ENCODE assay signal across 14 cellular contexts in genomic region chr12:2451025-2451424, GRCh38.
"Had no signal": no experiment of that assay in that cellular context is flagged by ENCODE, and none has a peak within 500 bp of the region (broad histone marks: within the 10 kb centered on the region; RNA-seq: fewer than 3 reads in every experiment).

No MANE protein-coding gene starts in this region.

- H3K4me3 ChIP-seq: vagina had no signal

- H3K4me1 ChIP-seq: vagina had no signal

- DNase-seq: activated CD4-positive, alpha-beta T cell treated with anti-CD3 and anti-CD28 coated beads, Interleukin-2, amount 50 U/mL, for 4 hours; activated CD4-positive, CD25-positive, alpha-beta regulatory T cell treated with anti-CD3 and anti-CD28 coated beads, Interleukin-2, amount 50 U/mL, for 72 hours; activated effector memory CD4-positive, alpha-beta T cell treated with Interleukin-2 at 50 U/mL for 16 hours; activated T-cell treated with anti-CD3 and anti-CD28 coated beads, Interleukin-2, amount 50 U/mL, for 24 hours; aorta; caudate nucleus; cortex of kidney; effector memory CD4-positive, alpha-beta T cell; hippocampal formation; left cardiac atrium; naive thymus-derived CD4-positive, alpha-beta T cell; retina; small intestine had no signal

- H3K27ac ChIP-seq: vagina had no signal

- H3K27me3 ChIP-seq: vagina had no signal

- H3K36me3 ChIP-seq: vagina had no signal

- H3K9me3 ChIP-seq: vagina had no signal
